In genomic region chr1:172500207-172500606, GRCh38 we compare ENCODE assay signal across 22 cellular contexts. TPM values are rescaled to one million over a fixed set of nuclear protein-coding genes. Genes with fewer than 3 reads are reported as not detected.
DNase-seq lines count a peak whose midpoint lies in the region; ATAC-seq and TF ChIP-seq lines count a peak whose summit lies in the region.
"Had no signal": no experiment of that assay in that cellular context is flagged by ENCODE, and none has a peak within 500 bp of the region (broad histone marks: within the 10 kb centered on the region; RNA-seq: fewer than 3 reads in every experiment).

No MANE protein-coding gene starts in this region.

- H3K4me3 ChIP-seq in lower lobe of right lung (no peak overlapping the region), suprapubic skin (no peak overlapping the region)
- H3K4me3 ChIP-seq: colonic mucosa, gastroesophageal sphincter, left ventricle myocardium inferior had no signal

- H3K36me3 ChIP-seq in lower lobe of right lung (no peaks in the 10 kb centered on the region), suprapubic skin (no peaks in the 10 kb centered on the region)
- H3K36me3 ChIP-seq: colonic mucosa, gastroesophageal sphincter, left ventricle myocardium inferior had no signal

- ATAC-seq in lower lobe of right lung (peak; percentile 29 to 39), HG02852 (IDR thresholded peaks at IDR 0.05; ENCODE audit: unreplicated experiment) (no peak), HG03196 (IDR thresholded peaks at IDR 0.05; ENCODE audit: unreplicated experiment) (no peak), left lobe of liver (no peak)
- ATAC-seq: effector memory CD8-positive, alpha-beta T cell; gastroesophageal sphincter; naive thymus-derived CD8-positive, alpha-beta T cell had no signal

- no peaks in the 10 kb centered on the region for H3K9me3 ChIP-seq in lower lobe of right lung
- H3K9me3 ChIP-seq in suprapubic skin = no peaks in the 10 kb centered on the region
- H3K9me3 ChIP-seq: colonic mucosa, gastroesophageal sphincter, left ventricle myocardium inferior had no signal

- DNase-seq in NCI-H69 (lab: John Stamatoyannopoulos, UW) = peak; percentile 82
- DNase-seq in epithelial cell of prostate (ENCODE audit: low read depth, low spot score) = no peak
- DNase-seq in lower lobe of right lung = no peak
- no peak for DNase-seq in suprapubic skin (ENCODE audit: low spot score in 2 of 2)
- no peak for DNase-seq in NCI-H446 treated with DMSO at 0.1 percent for 48 hours (lab: John Stamatoyannopoulos, UW)
- no peak for DNase-seq in left lobe of liver (ENCODE audit: low spot score)
- DNase-seq: amygdala; effector memory CD8-positive, alpha-beta T cell; hippocampal formation; left ventricle myocardium inferior; naive thymus-derived CD8-positive, alpha-beta T cell; NCI-H1436 treated with DMSO at 0.1 percent for 48 hours; NCI-H2107; retina; Right ventricle myocardium superior; stimulated activated CD4-positive, alpha-beta T cell treated with anti-CD3 and anti-CD28 coated beads, Interleukin-12 subunit alpha, Interleukin-12 subunit beta, amount 100 ng/mL, for 4 hours; substantia nigra had no signal

- TF ChIP-seq CTCF in lower lobe of right lung (IDR thresholded peaks at IDR 0.05) (no peak), suprapubic skin (IDR thresholded peaks at IDR 0.05) (no peak)

- TF ChIP-seq EP300 in suprapubic skin (IDR thresholded peaks at IDR 0.05) = no peak

- intact Hi-C loops in lower lobe of right lung (cut with DNase I) = no loop called here

- 27% methylated on average over 2 of the region's 2 CpGs for WGBS in suprapubic skin

- no peak for TF ChIP-seq POLR2A in suprapubic skin (IDR thresholded peaks at IDR 0.05)

- H3K4me1 ChIP-seq in lower lobe of right lung = no peaks in the 10 kb centered on the region
- peaks cover 46% of the 10 kb centered on the region for H3K4me1 ChIP-seq in suprapubic skin
- H3K4me1 ChIP-seq: colonic mucosa had no signal

- H3K27ac ChIP-seq in epithelial cell of prostate (peak overlapping the region; percentile 49), lower lobe of right lung (no peak overlapping the region), suprapubic skin (peak overlapping the region; percentile 57)
- H3K27ac ChIP-seq: colonic mucosa, gastroesophageal sphincter, KMS-11, left ventricle myocardium inferior had no signal

- H3K27me3 ChIP-seq in lower lobe of right lung (ENCODE audit: low read depth) (no peaks in the 10 kb centered on the region), suprapubic skin (no peaks in the 10 kb centered on the region)
- H3K27me3 ChIP-seq: colonic mucosa, gastroesophageal sphincter had no signal

RNA-seq across cellular contexts. Expression of gene SUCO, which starts 32.7 kb away (rescaled TPM):
- total RNA-seq in lower lobe of right lung = 32.5 TPM
- total RNA-seq in suprapubic skin = 10 to 100 TPM; 23.9 to 49.4 (median 34.5) TPM
- total RNA-seq in left lobe of liver = 6.1 TPM

RNA-seq across cellular contexts. Expression of gene PIGC, which starts 56.3 kb away (rescaled TPM):
- 22.8 TPM for total RNA-seq in lower lobe of right lung
- 10 to 100 TPM; 16.8 to 51.8 (median 34.1) TPM for total RNA-seq in suprapubic skin
- 7.6 TPM for total RNA-seq in left lobe of liver

Comparison
In these comparisons a context has a peak if more than half of its experiments do, and no peak if none do; other contexts are left out.
1. ATAC-seq: peak in lower lobe of right lung (2 of 2); none in HG02852 (single experiment), HG03196 (single experiment) and left lobe of liver (single experiment).